In genomic region chr15:70192490-70192889, GRCh38 we compare ENCODE assay signal across 20 cellular contexts.
"Had no signal": no experiment of that assay in that cellular context is flagged by ENCODE, and none has a peak within 500 bp of the region (broad histone marks: within the 10 kb centered on the region; RNA-seq: fewer than 3 reads in every experiment).

No MANE protein-coding gene starts in this region.

- ATAC-seq: activated CD4-positive, CD25-positive, alpha-beta regulatory T cell treated with anti-CD3 and anti-CD28 coated beads, Interleukin-2, amount 50 U/mL, for 24 hours; activated CD8-positive, alpha-beta T cell treated with anti-CD3 and anti-CD28 coated beads for 36 hours; activated T-cell treated with anti-CD3 and anti-CD28 coated beads, Interleukin-2, amount 50 U/mL, for 72 hours had no signal

- H3K9me3 ChIP-seq: SK-N-SH had no signal

- DNase-seq: activated CD4-positive, alpha-beta T cell treated with anti-CD3 and anti-CD28 coated beads for 4 hours; activated CD8-positive, alpha-beta memory T cell treated with anti-CD3 and anti-CD28 coated beads, Interleukin-2, amount 50 U/mL, for 4 hours; activated CD8-positive, alpha-beta T cell treated with anti-CD3 and anti-CD28 coated beads for 36 hours; activated gamma-delta T cell treated with Interleukin-2 at 50 U/mL for 16 hours; activated naive CD4-positive, alpha-beta T cell treated with anti-CD3 and anti-CD28 coated beads, Interleukin-2, amount 10 ng/mL, durations not matched to agents 7 days and 5 days; activated naive CD8-positive, alpha-beta T cell treated with anti-CD3 and anti-CD28 coated beads for 36 hours; activated T-cell treated with anti-CD3 and anti-CD28 coated beads, Interleukin-2, amount 50 U/mL, for 72 hours; caudate nucleus; Karpas-422; MM.1S; NCI-H1105; NCI-H1436; NCI-H1694 treated with DMSO at 0.1 percent for 48 hours; NCI-H2029 treated with DMSO at 0.1 percent for 48 hours; NCI-H345; NCI-H510A; NCI-H526 treated with DMSO at 0.1 percent for 48 hours; SK-N-SH; T-helper 1 cell had no signal
